16 cellular contexts compared by ENCODE assay signal in genomic region chr4:14431155-14432134, GRCh38.
"Had no signal": no experiment of that assay in that cellular context is flagged by ENCODE, and none has a peak within 500 bp of the region (broad histone marks: within the 10 kb centered on the region; RNA-seq: fewer than 3 reads in every experiment).

No MANE protein-coding gene starts in this region.

- ATAC-seq: activated CD8-positive, alpha-beta T cell treated with anti-CD3 and anti-CD28 coated beads, Interleukin-2, amount 10 ng/mL, durations not matched to agents 7 days and 5 days; activated naive CD8-positive, alpha-beta T cell treated with anti-CD3 and anti-CD28 coated beads, Interleukin-2, amount 50 U/mL, for 24 hours; foreskin keratinocyte; left lung had no signal

- H3K4me3 Mint-ChIP-seq: activated CD8-positive, alpha-beta T cell treated with anti-CD3 and anti-CD28 coated beads, Interleukin-2, amount 10 ng/mL, durations not matched to agents 7 days and 5 days; activated naive CD8-positive, alpha-beta T cell treated with anti-CD3 and anti-CD28 coated beads, Interleukin-2, amount 50 U/mL, for 24 hours; neural crest cell had no signal

- H3K9me3 Mint-ChIP-seq: neural crest cell had no signal

- DNase-seq: activated CD4-positive, alpha-beta T cell treated with anti-CD3 and anti-CD28 coated beads for 4 hours; activated CD8-positive, alpha-beta memory T cell treated with anti-CD3 and anti-CD28 coated beads, Interleukin-2, amount 50 U/mL, for 48 hours; activated CD8-positive, alpha-beta T cell treated with anti-CD3 and anti-CD28 coated beads, Interleukin-2, amount 10 ng/mL, durations not matched to agents 7 days and 5 days; activated naive CD8-positive, alpha-beta T cell treated with anti-CD3 and anti-CD28 coated beads, Interleukin-2, amount 50 U/mL, for 24 hours; colonic mucosa; foreskin keratinocyte; islet precursor cell; left lung; ovary; stimulated activated CD4-positive, alpha-beta T cell treated with anti-CD3 and anti-CD28 coated beads, Interleukin-4, amount 100 ng/mL, for 24 hours; stomach; T-helper 9 cell had no signal

- H3K27ac Mint-ChIP-seq: activated CD8-positive, alpha-beta T cell treated with anti-CD3 and anti-CD28 coated beads, Interleukin-2, amount 10 ng/mL, durations not matched to agents 7 days and 5 days; activated naive CD8-positive, alpha-beta T cell treated with anti-CD3 and anti-CD28 coated beads, Interleukin-2, amount 50 U/mL, for 24 hours had no signal

- H3K4me3 ChIP-seq: ascending aorta, cardiac muscle cell, colonic mucosa, left lung, ovary, stomach, thoracic aorta had no signal

- H3K4me1 Mint-ChIP-seq: neural crest cell had no signal
